8 cellular contexts compared by ENCODE assay signal in genomic region chr14:63759454-63759853, GRCh38. TPM values are rescaled to one million over a fixed set of nuclear protein-coding genes. Genes with fewer than 3 reads are reported as not detected.
DNase-seq lines count a peak whose midpoint lies in the region; ATAC-seq and TF ChIP-seq lines count a peak whose summit lies in the region.

No MANE protein-coding gene starts in this region.

- H3K4me3 ChIP-seq in heart left ventricle: peak overlapping the region in 7 of 12 donors; percentile 17 to 39 (median 30)
- H3K4me3 ChIP-seq in right atrium auricular region: peak overlapping the region in 1 of 2 donors; percentile 4
- no peak overlapping the region for H3K4me3 ChIP-seq in cardiac fibroblast (replicated peaks in 1 of 2; ENCODE audit: low read depth in 2 of 2, low read length in 2 of 2)
- H3K4me3 ChIP-seq in subcutaneous abdominal adipose tissue (ENCODE audit: low read depth in 1 of 5, low read length in 5 of 5): peak overlapping the region in 4 of 5 donors; percentile 35 to 60 (median 49)

- no peaks in the 10 kb centered on the region for H3K9me3 ChIP-seq in heart left ventricle
- H3K9me3 ChIP-seq in right atrium auricular region: no peaks in the 10 kb centered on the region
- H3K9me3 ChIP-seq in subcutaneous abdominal adipose tissue (ENCODE audit: control insufficient read depth in 5 of 5, low read length in 5 of 5): no peaks in the 10 kb centered on the region

- H3K27me3 ChIP-seq in heart left ventricle (no peaks in the 10 kb centered on the region), right atrium auricular region (no peaks in the 10 kb centered on the region), subcutaneous abdominal adipose tissue (ENCODE audit: control insufficient read depth in 5 of 5, insufficient read depth in 4 of 5, low read length in 5 of 5) (no peaks in the 10 kb centered on the region)

- no peak for TF ChIP-seq CTCF in heart left ventricle (IDR thresholded peaks at IDR 0.05)
- TF ChIP-seq CTCF in right atrium auricular region (IDR thresholded peaks at IDR 0.05): no peak
- no peak for TF ChIP-seq CTCF in cardiac fibroblast (IDR thresholded peaks at IDR 0.05; ENCODE audit: low read depth, low read length)

- intact Hi-C loops in heart left ventricle (cut with DNase I): no loop called here

- WGBS in heart left ventricle, 4 donors: 42 to 56% (median 48%) methylated on average over 5 of the region's 5 CpGs

- DNase-seq in heart left ventricle: peak in 1 of 5 donors; percentile 8
- DNase-seq in right atrium auricular region (ENCODE audit: low spot score): no peak
- peak; percentile 11 to 29 for DNase-seq in cardiac fibroblast (ENCODE audit: low read depth in 2 of 2)
- no peak for DNase-seq in NCI-H82 treated with DMSO at 0.1 percent for 48 hours (lab: John Stamatoyannopoulos, UW; ENCODE audit: unreplicated experiment)
- DNase-seq in NCI-H510A treated with DMSO at 0.1 percent for 48 hours (lab: John Stamatoyannopoulos, UW): no peak
- no peak for DNase-seq in activated gamma-delta T cell (lab: John Stamatoyannopoulos, UW)

- H3K27ac ChIP-seq in heart left ventricle (peak overlapping the region in 6 of 12 donors; percentile 6 to 90 (median 20)), right atrium auricular region (no peak overlapping the region), subcutaneous abdominal adipose tissue (ENCODE audit: low read depth, low read length) (peak overlapping the region; percentile 41)

- H3K9ac ChIP-seq in subcutaneous abdominal adipose tissue (ENCODE audit: low read length in 5 of 5): peak overlapping the region in 4 of 5 donors; percentile 23 to 49 (median 34)

- H3K36me3 ChIP-seq in heart left ventricle (no peaks in the 10 kb centered on the region), right atrium auricular region (no peaks in the 10 kb centered on the region), subcutaneous abdominal adipose tissue (ENCODE audit: control insufficient read depth in 5 of 5, insufficient read depth in 5 of 5, low read length in 5 of 5) (no peaks in the 10 kb centered on the region)

- TF ChIP-seq POLR2A in heart left ventricle (IDR thresholded peaks at IDR 0.05): no peak

- ATAC-seq in heart left ventricle (peak in 2 of 4 donors; percentile 41 to 84), HG03139 (IDR thresholded peaks at IDR 0.05; ENCODE audit: unreplicated experiment) (peak; percentile 86)

- H3K4me1 ChIP-seq in heart left ventricle (peaks cover 0 to 17% (median 0%) of the 10 kb centered on the region in 12 donors), right atrium auricular region (no peaks in the 10 kb centered on the region), subcutaneous abdominal adipose tissue (ENCODE audit: control insufficient read depth in 5 of 5, insufficient read depth in 5 of 5, low read length in 5 of 5) (no peaks in the 10 kb centered on the region)

RNA-seq across cellular contexts. Expression of gene SGPP1, which starts 31.6 kb away (rescaled TPM):
- total RNA-seq in heart left ventricle (1 to 10 TPM; 4.3 to 9.2 (median 5.1) TPM), right atrium auricular region (1 to 10 TPM; 9.1 to 9.3 TPM)
- polyA plus RNA-seq in heart left ventricle: 1 to 10 TPM; 4.0 to 6.2 TPM

Comparison
In these comparisons a context has a peak if more than half of its experiments do, and no peak if none do; other contexts are left out.
1. DNase-seq: peak in cardiac fibroblast (2 of 2); none in right atrium auricular region (single experiment), NCI-H82 treated with DMSO at 0.1 percent for 48 hours (single experiment), NCI-H510A treated with DMSO at 0.1 percent for 48 hours (single experiment) and activated gamma-delta T cell (single experiment).
2. H3K4me3 ChIP-seq: peak in heart left ventricle (7 of 12) and subcutaneous abdominal adipose tissue (4 of 5); none in cardiac fibroblast (0 of 2).